Comparison of ENCODE assay signal across 1 cellular context in the genomic region with DNA sequence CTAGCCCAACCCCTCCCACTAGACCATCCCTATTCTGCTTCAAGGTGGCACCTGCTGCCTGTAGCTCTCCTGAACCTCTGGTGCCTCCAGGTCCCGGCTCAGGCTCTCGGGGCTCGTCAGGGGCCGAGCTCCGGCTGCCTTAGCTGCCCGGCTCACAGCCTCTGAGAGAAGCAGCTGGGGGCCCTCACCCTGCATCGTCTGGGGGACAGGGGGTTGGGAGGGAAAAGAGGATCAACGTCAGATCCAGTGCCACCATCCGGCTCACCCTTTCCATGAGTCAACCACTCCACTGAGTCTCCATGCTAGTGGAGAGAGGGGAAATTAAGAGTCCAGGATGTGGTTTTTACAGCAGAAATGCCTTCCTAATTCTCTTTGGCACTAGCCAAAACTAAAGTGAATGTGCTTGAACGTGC.
TF ChIP-seq lines count a peak whose summit lies in the region.

No MANE protein-coding gene starts in this region.

TF ChIP-seq in GM12878, 131 proteins besides CTCF, POLR2A, EP300 and RAD21:
- TF ChIP-seq RUNX3 (IDR thresholded peaks at IDR 0.05; ENCODE audit: low read length) (no peak), KLF5 (IDR thresholded peaks at IDR 0.05; ENCODE audit: partially characterized antibody) (no peak), LARP7 (IDR thresholded peaks at IDR 0.05) (no peak), ETV6 (conservative IDR thresholded peaks at IDR 0.05 in 1 of 2, IDR thresholded peaks at IDR 0.05 in 1 of 2; ENCODE audit: borderline replicate concordance in 1 of 2, low read depth in 1 of 2) (no peak), CEBPB (IDR thresholded peaks at IDR 0.05; ENCODE audit: borderline replicate concordance in 1 of 2, low read depth in 2 of 2, low read length in 2 of 2) (no peak), CBX5 (IDR thresholded peaks at IDR 0.05; ENCODE audit: low read depth) (no peak), TARDBP (IDR thresholded peaks at IDR 0.05; ENCODE audit: borderline replicate concordance) (no peak), NBN (IDR thresholded peaks at IDR 0.05) (no peak), JUNB (IDR thresholded peaks at IDR 0.05) (no peak), PML (IDR thresholded peaks at IDR 0.05; ENCODE audit: low read length) (no peak; the same call in 1 of the 2 replicates), NFXL1 (IDR thresholded peaks at IDR 0.05; ENCODE audit: borderline replicate concordance) (no peak), RBBP5 (conservative IDR thresholded peaks at IDR 0.05) (no peak), YBX1 (IDR thresholded peaks at IDR 0.05) (no peak), SUZ12 (IDR thresholded peaks at IDR 0.05; ENCODE audit: unreplicated experiment) (no peak), TBL1XR1 (IDR thresholded peaks at IDR 0.05; ENCODE audit: low read depth, low read length) (no peak), ZSCAN29 (IDR thresholded peaks at IDR 0.05) (no peak), WRNIP1 (IDR thresholded peaks at IDR 0.05; ENCODE audit: borderline replicate concordance, low read depth, low read length) (no peak)
- TF ChIP-seq, protein P1, sequence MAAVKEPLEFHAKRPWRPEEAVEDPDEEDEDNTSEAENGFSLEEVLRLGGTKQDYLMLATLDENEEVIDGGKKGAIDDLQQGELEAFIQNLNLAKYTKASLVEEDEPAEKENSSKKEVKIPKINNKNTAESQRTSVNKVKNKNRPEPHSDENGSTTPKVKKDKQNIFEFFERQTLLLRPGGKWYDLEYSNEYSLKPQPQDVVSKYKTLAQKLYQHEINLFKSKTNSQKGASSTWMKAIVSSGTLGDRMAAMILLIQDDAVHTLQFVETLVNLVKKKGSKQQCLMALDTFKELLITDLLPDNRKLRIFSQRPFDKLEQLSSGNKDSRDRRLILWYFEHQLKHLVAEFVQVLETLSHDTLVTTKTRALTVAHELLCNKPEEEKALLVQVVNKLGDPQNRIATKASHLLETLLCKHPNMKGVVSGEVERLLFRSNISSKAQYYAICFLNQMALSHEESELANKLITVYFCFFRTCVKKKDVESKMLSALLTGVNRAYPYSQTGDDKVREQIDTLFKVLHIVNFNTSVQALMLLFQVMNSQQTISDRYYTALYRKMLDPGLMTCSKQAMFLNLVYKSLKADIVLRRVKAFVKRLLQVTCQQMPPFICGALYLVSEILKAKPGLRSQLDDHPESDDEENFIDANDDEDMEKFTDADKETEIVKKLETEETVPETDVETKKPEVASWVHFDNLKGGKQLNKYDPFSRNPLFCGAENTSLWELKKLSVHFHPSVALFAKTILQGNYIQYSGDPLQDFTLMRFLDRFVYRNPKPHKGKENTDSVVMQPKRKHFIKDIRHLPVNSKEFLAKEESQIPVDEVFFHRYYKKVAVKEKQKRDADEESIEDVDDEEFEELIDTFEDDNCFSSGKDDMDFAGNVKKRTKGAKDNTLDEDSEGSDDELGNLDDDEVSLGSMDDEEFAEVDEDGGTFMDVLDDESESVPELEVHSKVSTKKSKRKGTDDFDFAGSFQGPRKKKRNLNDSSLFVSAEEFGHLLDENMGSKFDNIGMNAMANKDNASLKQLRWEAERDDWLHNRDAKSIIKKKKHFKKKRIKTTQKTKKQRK (IDR thresholded peaks at IDR 0.05; ENCODE audit: low read depth, low read length) = no peak
- TF ChIP-seq, protein P2, sequence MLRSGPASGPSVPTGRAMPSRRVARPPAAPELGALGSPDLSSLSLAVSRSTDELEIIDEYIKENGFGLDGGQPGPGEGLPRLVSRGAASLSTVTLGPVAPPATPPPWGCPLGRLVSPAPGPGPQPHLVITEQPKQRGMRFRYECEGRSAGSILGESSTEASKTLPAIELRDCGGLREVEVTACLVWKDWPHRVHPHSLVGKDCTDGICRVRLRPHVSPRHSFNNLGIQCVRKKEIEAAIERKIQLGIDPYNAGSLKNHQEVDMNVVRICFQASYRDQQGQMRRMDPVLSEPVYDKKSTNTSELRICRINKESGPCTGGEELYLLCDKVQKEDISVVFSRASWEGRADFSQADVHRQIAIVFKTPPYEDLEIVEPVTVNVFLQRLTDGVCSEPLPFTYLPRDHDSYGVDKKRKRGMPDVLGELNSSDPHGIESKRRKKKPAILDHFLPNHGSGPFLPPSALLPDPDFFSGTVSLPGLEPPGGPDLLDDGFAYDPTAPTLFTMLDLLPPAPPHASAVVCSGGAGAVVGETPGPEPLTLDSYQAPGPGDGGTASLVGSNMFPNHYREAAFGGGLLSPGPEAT (IDR thresholded peaks at IDR 0.05; ENCODE audit: low read depth) = no peak
